Comparison of ENCODE assay signal across 2 cellular contexts in the genomic region with DNA sequence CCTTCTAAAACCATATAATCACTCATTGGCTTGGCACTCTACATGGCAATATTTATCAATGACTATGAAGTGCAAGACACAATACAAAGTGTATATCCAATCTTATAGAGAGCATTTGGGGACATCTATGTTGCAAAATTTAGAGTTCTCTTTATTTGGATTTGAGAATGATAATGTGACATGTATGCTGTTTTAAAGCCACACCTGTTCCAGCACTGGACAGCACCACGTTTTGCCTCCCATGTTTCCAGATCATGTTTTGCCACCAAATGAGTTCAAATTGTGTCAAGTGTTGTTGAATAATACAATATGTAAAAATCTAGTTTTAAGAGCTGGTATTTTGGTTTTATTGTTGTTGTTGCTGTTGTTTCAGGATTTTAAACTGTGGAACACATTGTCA.
TF ChIP-seq lines count a peak whose summit lies in the region.

No MANE protein-coding gene starts in this region.

TF ChIP-seq in SK-N-SH treated with all-trans-retinoic acid at 6 μM for 48 hours, 23 proteins besides CTCF, POLR2A, EP300 and RAD21 (continued from another document):
- TF ChIP-seq, protein P1, sequence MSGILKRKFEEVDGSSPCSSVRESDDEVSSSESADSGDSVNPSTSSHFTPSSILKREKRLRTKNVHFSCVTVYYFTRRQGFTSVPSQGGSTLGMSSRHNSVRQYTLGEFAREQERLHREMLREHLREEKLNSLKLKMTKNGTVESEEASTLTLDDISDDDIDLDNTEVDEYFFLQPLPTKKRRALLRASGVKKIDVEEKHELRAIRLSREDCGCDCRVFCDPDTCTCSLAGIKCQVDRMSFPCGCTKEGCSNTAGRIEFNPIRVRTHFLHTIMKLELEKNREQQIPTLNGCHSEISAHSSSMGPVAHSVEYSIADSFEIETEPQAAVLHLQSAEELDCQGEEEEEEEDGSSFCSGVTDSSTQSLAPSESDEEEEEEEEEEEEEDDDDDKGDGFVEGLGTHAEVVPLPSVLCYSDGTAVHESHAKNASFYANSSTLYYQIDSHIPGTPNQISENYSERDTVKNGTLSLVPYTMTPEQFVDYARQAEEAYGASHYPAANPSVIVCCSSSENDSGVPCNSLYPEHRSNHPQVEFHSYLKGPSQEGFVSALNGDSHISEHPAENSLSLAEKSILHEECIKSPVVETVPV (CRISPR knock-in tag; IDR thresholded peaks at IDR 0.05) = no peak
- TF ChIP-seq ZNF70 (CRISPR knock-in tag; IDR thresholded peaks at IDR 0.05) (no peak), GLIS3 (CRISPR knock-in tag; IDR thresholded peaks at IDR 0.05) (no peak), TCF4 (CRISPR knock-in tag; IDR thresholded peaks at IDR 0.05; ENCODE audit: borderline replicate concordance) (no peak), OSR1 (CRISPR knock-in tag; IDR thresholded peaks at IDR 0.05) (no peak), ESRRG (CRISPR knock-in tag; IDR thresholded peaks at IDR 0.05) (no peak), ARNTL (CRISPR knock-in tag; IDR thresholded peaks at IDR 0.05; ENCODE audit: borderline replicate concordance, low read depth) (no peak)
- TF ChIP-seq, protein P2, sequence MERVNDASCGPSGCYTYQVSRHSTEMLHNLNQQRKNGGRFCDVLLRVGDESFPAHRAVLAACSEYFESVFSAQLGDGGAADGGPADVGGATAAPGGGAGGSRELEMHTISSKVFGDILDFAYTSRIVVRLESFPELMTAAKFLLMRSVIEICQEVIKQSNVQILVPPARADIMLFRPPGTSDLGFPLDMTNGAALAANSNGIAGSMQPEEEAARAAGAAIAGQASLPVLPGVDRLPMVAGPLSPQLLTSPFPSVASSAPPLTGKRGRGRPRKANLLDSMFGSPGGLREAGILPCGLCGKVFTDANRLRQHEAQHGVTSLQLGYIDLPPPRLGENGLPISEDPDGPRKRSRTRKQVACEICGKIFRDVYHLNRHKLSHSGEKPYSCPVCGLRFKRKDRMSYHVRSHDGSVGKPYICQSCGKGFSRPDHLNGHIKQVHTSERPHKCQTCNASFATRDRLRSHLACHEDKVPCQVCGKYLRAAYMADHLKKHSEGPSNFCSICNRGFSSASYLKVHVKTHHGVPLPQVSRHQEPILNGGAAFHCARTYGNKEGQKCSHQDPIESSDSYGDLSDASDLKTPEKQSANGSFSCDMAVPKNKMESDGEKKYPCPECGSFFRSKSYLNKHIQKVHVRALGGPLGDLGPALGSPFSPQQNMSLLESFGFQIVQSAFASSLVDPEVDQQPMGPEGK (CRISPR knock-in tag; IDR thresholded peaks at IDR 0.05; ENCODE audit: borderline replicate concordance) = no peak

TF ChIP-seq in WTC11, 78 proteins besides CTCF, POLR2A, EP300 and RAD21 (continued from another document):
- TF ChIP-seq, protein P3, sequence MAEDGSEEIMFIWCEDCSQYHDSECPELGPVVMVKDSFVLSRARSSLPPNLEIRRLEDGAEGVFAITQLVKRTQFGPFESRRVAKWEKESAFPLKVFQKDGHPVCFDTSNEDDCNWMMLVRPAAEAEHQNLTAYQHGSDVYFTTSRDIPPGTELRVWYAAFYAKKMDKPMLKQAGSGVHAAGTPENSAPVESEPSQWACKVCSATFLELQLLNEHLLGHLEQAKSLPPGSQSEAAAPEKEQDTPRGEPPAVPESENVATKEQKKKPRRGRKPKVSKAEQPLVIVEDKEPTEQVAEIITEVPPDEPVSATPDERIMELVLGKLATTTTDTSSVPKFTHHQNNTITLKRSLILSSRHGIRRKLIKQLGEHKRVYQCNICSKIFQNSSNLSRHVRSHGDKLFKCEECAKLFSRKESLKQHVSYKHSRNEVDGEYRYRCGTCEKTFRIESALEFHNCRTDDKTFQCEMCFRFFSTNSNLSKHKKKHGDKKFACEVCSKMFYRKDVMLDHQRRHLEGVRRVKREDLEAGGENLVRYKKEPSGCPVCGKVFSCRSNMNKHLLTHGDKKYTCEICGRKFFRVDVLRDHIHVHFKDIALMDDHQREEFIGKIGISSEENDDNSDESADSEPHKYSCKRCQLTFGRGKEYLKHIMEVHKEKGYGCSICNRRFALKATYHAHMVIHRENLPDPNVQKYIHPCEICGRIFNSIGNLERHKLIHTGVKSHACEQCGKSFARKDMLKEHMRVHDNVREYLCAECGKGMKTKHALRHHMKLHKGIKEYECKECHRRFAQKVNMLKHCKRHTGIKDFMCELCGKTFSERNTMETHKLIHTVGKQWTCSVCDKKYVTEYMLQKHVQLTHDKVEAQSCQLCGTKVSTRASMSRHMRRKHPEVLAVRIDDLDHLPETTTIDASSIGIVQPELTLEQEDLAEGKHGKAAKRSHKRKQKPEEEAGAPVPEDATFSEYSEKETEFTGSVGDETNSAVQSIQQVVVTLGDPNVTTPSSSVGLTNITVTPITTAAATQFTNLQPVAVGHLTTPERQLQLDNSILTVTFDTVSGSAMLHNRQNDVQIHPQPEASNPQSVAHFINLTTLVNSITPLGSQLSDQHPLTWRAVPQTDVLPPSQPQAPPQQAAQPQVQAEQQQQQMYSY (CRISPR knock-in tag; IDR thresholded peaks at IDR 0.05) = no peak
- no peak for TF ChIP-seq ZNF219 (CRISPR knock-in tag; IDR thresholded peaks at IDR 0.05; ENCODE audit: borderline replicate concordance)
- TF ChIP-seq ZNF671 (CRISPR knock-in tag; IDR thresholded peaks at IDR 0.05) = no peak
- TF ChIP-seq ZNF138 (CRISPR knock-in tag; conservative IDR thresholded peaks at IDR 0.05) = no peak
- TF ChIP-seq ETV6 (CRISPR knock-in tag; IDR thresholded peaks at IDR 0.05) = no peak
- TF ChIP-seq MXD4 (CRISPR knock-in tag; IDR thresholded peaks at IDR 0.05; ENCODE audit: borderline replicate concordance) = no peak
